Comparison of ENCODE assay signal across 8 cellular contexts in genomic region chr16:71288890-71289731, GRCh38. TPM values are rescaled to one million over a fixed set of nuclear protein-coding genes. Genes with fewer than 3 reads are reported as not detected.
DNase-seq lines count a peak whose midpoint lies in the region; ATAC-seq and TF ChIP-seq lines count a peak whose summit lies in the region.

CMTR2 (minus strand) TSS chr16:71289402; CDS start chr16:71285920, 3,482 bp downstream.

- H3K9me3 ChIP-seq in Panc1 (ENCODE audit: control insufficient read depth, insufficient read depth, low read depth, low read length), result no peaks in the 10 kb centered on the region
- no peaks in the 10 kb centered on the region for H3K9me3 ChIP-seq in esophagus muscularis mucosa

- CTCF ChIA-PET in Panc1 (lab: Charles Lee), result interaction anchor here (0.6 kb wide), 1 partner anchor 23 kb away, joined by 7 read pairs; no protein-coding TSS in a partner anchor

- H3K4me1 ChIP-seq in Panc1 (ENCODE audit: control insufficient read depth, insufficient read depth, low read length), result peaks cover 6% of the 10 kb centered on the region; the same call in 1 of the 2 replicates
- H3K4me1 ChIP-seq in esophagus muscularis mucosa, result peaks cover 12 to 30% (median 20%) of the 10 kb centered on the region in 4 donors

- TF ChIP-seq CTCF in Panc1 (IDR thresholded peaks at IDR 0.05) (no peak), esophagus muscularis mucosa (IDR thresholded peaks at IDR 0.05) (peak in 1 of 3 experiments; percentile 27)

- in situ Hi-C loops in Panc1 (cut with HindIII; ENCODE audit: low pct_unique_long_range_greater_than_20kb, low sequenced_read_pairs), result no loop called here

- TF ChIP-seq POLR2A in esophagus muscularis mucosa (IDR thresholded peaks at IDR 0.05; ENCODE audit: low read depth), result peak; percentile 41

- ATAC-seq in GM21723 (IDR thresholded peaks at IDR 0.05; ENCODE audit: unreplicated experiment) (peak; percentile 92), Panc1 (peak; percentile 98)

- intact Hi-C loops in Panc1 (cut with micrococcal nuclease; ENCODE audit: unreplicated experiment) (no loop called here), esophagus muscularis mucosa (cut with DNase I) (no loop called here)

- DNase-seq in DMS53 (lab: John Stamatoyannopoulos, UW), result peak; percentile 99
- peak; percentile 87 for DNase-seq in KG1 (lab: John Stamatoyannopoulos, UW)
- DNase-seq in Panc1 (ENCODE audit: low read depth, low spot score), result peak; percentile 67
- peak; percentile 92 to 95 for DNase-seq in activated T-cell treated with anti-CD3 and anti-CD28 coated beads, Interleukin-2, amount 50 U/mL, for 48 hours
- DNase-seq in esophagus muscularis mucosa (ENCODE audit: extremely low spot score), result peak; percentile 98
- peak; percentile 98 for DNase-seq in myocyte (ENCODE audit: low read depth)
- DNase-seq in stimulated activated CD8-positive, alpha-beta memory T cell treated with anti-CD3 and anti-CD28 coated beads, Interleukin-7, amount 100 ng/mL, for 48 hours (ENCODE audit: extremely low read depth in 1 of 2, low read depth in 1 of 2), result peak; percentile 83 to 90

- BruUV-seq in Panc1 (replicated peaks; lab: Mats Ljungman, UMichigan), result no TSS peak

- H3K36me3 ChIP-seq in Panc1 (ENCODE audit: control insufficient read depth, insufficient read depth, low read length) (no peaks in the 10 kb centered on the region; the same call in 1 of the 2 replicates), esophagus muscularis mucosa (peaks cover 0 to 31% (median 19%) of the 10 kb centered on the region in 4 donors)

- H3K27ac ChIP-seq in Panc1 (ENCODE audit: low read length) (peak within 1 kb of the TSS; percentile 87), esophagus muscularis mucosa (replicated peaks in 1 of 4) (peak within 1 kb of the TSS; percentile 85 to 94 (median 92))

- H3K27me3 ChIP-seq in Panc1 (ENCODE audit: control insufficient read depth, insufficient read depth, low read length) (no peaks in the 10 kb centered on the region; the same call in 1 of the 2 replicates), esophagus muscularis mucosa (peaks cover 0 to 18% (median 0%) of the 10 kb centered on the region in 4 donors)

- POLR2A ChIA-PET in Panc1 (lab: Charles Lee), result interaction anchor here (0.7 kb wide), 1 partner anchor 601 kb away, joined by 3 read pairs; no protein-coding TSS in a partner anchor

- no peak for TF ChIP-seq EP300 in esophagus muscularis mucosa (IDR thresholded peaks at IDR 0.05)

- H3K4me3 ChIP-seq in Panc1 (ENCODE audit: low read depth in 2 of 2, low read length in 2 of 2), result peak within 1 kb of the TSS; percentile 77 to 84
- peak within 1 kb of the TSS; percentile 69 to 87 (median 76) for H3K4me3 ChIP-seq in esophagus muscularis mucosa

- WGBS in esophagus muscularis mucosa, result under 1% methylated on average over 10 of the region's 60 CpGs

RNA-seq across cellular contexts. Expression of gene CMTR2, which starts in this region (rescaled TPM):
- total RNA-seq in Panc1 (2021; ENCODE audit: unreplicated experiment) (12.5 TPM), esophagus muscularis mucosa (10 to 100 TPM; 12.2 to 19.0 (median 15.8) TPM), myocyte (39.2 and 53.9 TPM in 2 replicates)
- polyA plus RNA-seq in Panc1 (2012; ENCODE audit: insufficient read length), result 5.3 TPM
- 9.6 TPM for polyA plus RNA-seq in myocyte (2012)

Comparison
In these comparisons a context has a peak if more than half of its experiments do, and no peak if none do; other contexts are left out.
1. Peak in every context shown above with its lines: DNase-seq, ATAC-seq, H3K4me3 ChIP-seq and H3K27ac ChIP-seq.